ENCODE assay signal across 34 cellular contexts in genomic region chr10:112487964-112488363, GRCh38. TPM values are rescaled to one million over a fixed set of nuclear protein-coding genes. Genes with fewer than 3 reads are reported as not detected.
DNase-seq lines count a peak whose midpoint lies in the region; ATAC-seq, FAIRE-seq and TF ChIP-seq lines count a peak whose summit lies in the region.
"Had no signal": no experiment of that assay in that cellular context is flagged by ENCODE, and none has a peak within 500 bp of the region (broad histone marks: within the 10 kb centered on the region; RNA-seq: fewer than 3 reads in every experiment).

No MANE protein-coding gene starts in this region.

- H3K27me3 ChIP-seq in HCT116 (ENCODE audit: insufficient read depth, low read length) (no peaks in the 10 kb centered on the region), pancreas (no peaks in the 10 kb centered on the region)
- H3K27me3 ChIP-seq: BE2C; BLaER1; BLaER1 treated with 17β-estradiol and CSF1 and Interleukin-3, amounts not matched to agents 10 nM and 100 nM had no signal

- no peaks in the 10 kb centered on the region for H4K20me1 ChIP-seq in HCT116 (ENCODE audit: insufficient read depth)

- no peaks in the 10 kb centered on the region for H3K9me3 ChIP-seq in HCT116 (ENCODE audit: control insufficient read depth in 1 of 2, insufficient read depth in 1 of 2, low read depth in 1 of 2, low read length in 2 of 2)
- H3K9me3 ChIP-seq in mucosa of descending colon, result no peaks in the 10 kb centered on the region
- H3K9me3 ChIP-seq in pancreas, result no peaks in the 10 kb centered on the region
- H3K9me3 ChIP-seq: A549; BE2C; BLaER1; BLaER1 treated with 17β-estradiol and CSF1 and Interleukin-3, amounts not matched to agents 10 nM and 100 nM; Caco-2 had no signal

- CTCF ChIA-PET in HCT116 (lab: Charles Lee) (interaction anchor here (1.4 to 4.5 kb wide), 3 partner anchors 12 to 619 kb away, joined by 3 to 23 read pairs (median 12); no protein-coding TSS in a partner anchor), HEK293T (lab: Yijun Ruan, JAX) (no interaction called here)

- H3K4me3 ChIP-seq in HCT116 (replicated peaks in 1 of 2; ENCODE audit: low read depth in 1 of 2, low read length in 2 of 2), result no peak overlapping the region
- H3K4me3 ChIP-seq in mucosa of descending colon, result no peak overlapping the region
- H3K4me3 ChIP-seq in pancreas, result no peak overlapping the region
- H3K4me3 ChIP-seq: A549; BLaER1; BLaER1 treated with 17β-estradiol and CSF1 and Interleukin-3, amounts not matched to agents 10 nM and 100 nM had no signal

- H3K4me1 ChIP-seq in HCT116 (ENCODE audit: control insufficient read depth in 1 of 2, insufficient read depth in 2 of 2, low read length in 2 of 2) (peaks cover 93 to 99% of the 10 kb centered on the region in 2 experiments), mucosa of descending colon (ENCODE audit: low read depth) (no peaks in the 10 kb centered on the region), pancreas (no peaks in the 10 kb centered on the region)
- H3K4me1 ChIP-seq: BLaER1; BLaER1 treated with 17β-estradiol and CSF1 and Interleukin-3, amounts not matched to agents 10 nM and 100 nM had no signal

- no peak for TF ChIP-seq RAD21 in HCT116 (IDR thresholded peaks at IDR 0.05; ENCODE audit: low read depth)

- no peak for ATAC-seq in HCT116
- peak; percentile 87 for ATAC-seq in left colon
- ATAC-seq in mucosa of descending colon, result peak; percentile 76
- ATAC-seq in pancreas, result no peak
- ATAC-seq: A549; CD8-positive, alpha-beta T cell had no signal

- FAIRE-seq in pancreas (lab: Jason Lieb, UNC), result peak; percentile 63
- FAIRE-seq: A549, D721Med had no signal

- no peaks in the 10 kb centered on the region for H3K9me2 ChIP-seq in HCT116 (ENCODE audit: insufficient read depth)

- no peak for DNase-seq in HCT116 (ENCODE audit: low read depth, low spot score)
- no peak for DNase-seq in left colon
- DNase-seq in mucosa of descending colon, result no peak
- DNase-seq in pancreas, result no peak
- no peak for DNase-seq in medulla oblongata (ENCODE audit: extremely low spot score)
- no peak for DNase-seq in HEK293T (ENCODE audit: extremely low spot score)
- no peak for DNase-seq in SKM-1 (lab: John Stamatoyannopoulos, UW; ENCODE audit: unreplicated experiment)
- no peak for DNase-seq in NCI-H524 treated with DMSO at 0.1 percent for 48 hours (lab: John Stamatoyannopoulos, UW)
- DNase-seq: 8988T; ACHN; AML-193; BE2C; C1 segment of cervical spinal cord; Caco-2; Calu3; CD4-positive, alpha-beta memory T cell; CD4-positive, alpha-beta T cell; CD4-positive, CD25-positive, alpha-beta regulatory T cell; CD8-positive, alpha-beta memory T cell; CD8-positive, alpha-beta T cell; COR-L47; DMS 273 treated with DMSO at 0.1 percent for 48 hours; DMS153; DMS53; DMS79; DMS79 treated with DMSO at 0.1 percent for 48 hours; DND-41; EL had no signal

- POLR2A ChIA-PET in HCT116 (lab: Charles Lee) (interaction anchor here (4.8 to 5.3 kb wide), 2 partner anchors 20 to 37 kb away, joined by 27 to 44 read pairs; no protein-coding TSS in a partner anchor), HEK293T (lab: Yijun Ruan, JAX) (no interaction called here)

- peaks cover 81% of the 10 kb centered on the region for H3K79me2 ChIP-seq in HCT116 (ENCODE audit: insufficient read depth, low read length)

- H3K9ac ChIP-seq in HCT116 (ENCODE audit: low read length), result peak overlapping the region; percentile 4; the same call in 1 of the 2 replicates
- H3K9ac ChIP-seq: BLaER1; BLaER1 treated with 17β-estradiol and CSF1 and Interleukin-3, amounts not matched to agents 10 nM and 100 nM had no signal

- RAD21 ChIA-PET in HCT116 (lab: Charles Lee; ENCODE audit: low non-redundant PET in 1 of 2, low total read pairs in 2 of 2, uncharacterized antibody in 2 of 2, unreplicated experiment in 2 of 2), result no interaction called here

- no peak overlapping the region for H2AFZ ChIP-seq in HCT116 (ENCODE audit: low read depth, low read length, poor library complexity, severe bottlenecking)

- H3K27ac ChIP-seq in HCT116 (ENCODE audit: low read depth, low read length) (peak overlapping the region; percentile 86; the same call in 1 of the 2 replicates), pancreas (no peak overlapping the region)
- H3K27ac ChIP-seq: 22Rv1; A549; BLaER1; BLaER1 treated with 17β-estradiol and CSF1 and Interleukin-3, amounts not matched to agents 10 nM and 100 nM; C4-2B had no signal

- intact Hi-C loops in HCT116 (cut with micrococcal nuclease) (no loop called here), left colon (cut with DNase I, micrococcal nuclease) (no loop called here), mucosa of descending colon (cut with DNase I, micrococcal nuclease) (no loop called here), pancreas (cut with DNase I) (no loop called here)

- no TSS peak for BruUV-seq in HCT116 (replicated peaks; lab: Mats Ljungman, UMichigan)

- no peak for TF ChIP-seq POLR2A in HCT116 (IDR thresholded peaks at IDR 0.05; ENCODE audit: borderline replicate concordance, extremely low read depth, insufficient read depth, insufficient read length)

- H3K4me2 ChIP-seq in HCT116 (ENCODE audit: low read length), result peak overlapping the region; percentile 2; the same call in 1 of the 2 replicates
- H3K4me2 ChIP-seq: A549; BLaER1; BLaER1 treated with 17β-estradiol and CSF1 and Interleukin-3, amounts not matched to agents 10 nM and 100 nM had no signal

- H3K36me3 ChIP-seq in HCT116 (ENCODE audit: control insufficient read depth in 1 of 2, insufficient read depth in 2 of 2, low read length in 2 of 2) (no peaks in the 10 kb centered on the region), mucosa of descending colon (ENCODE audit: low read depth) (no peaks in the 10 kb centered on the region), pancreas (no peaks in the 10 kb centered on the region)
- H3K36me3 ChIP-seq: BE2C had no signal

- no peak for TF ChIP-seq CTCF in HCT116 (IDR thresholded peaks at IDR 0.05 in 2 of 3, conservative IDR thresholded peaks at IDR 0.05 in 1 of 3; ENCODE audit: borderline replicate concordance in 1 of 3, insufficient read depth in 1 of 3, low read depth in 2 of 3, low read length in 2 of 3)
- no peak for TF ChIP-seq CTCF in mucosa of descending colon (IDR thresholded peaks at IDR 0.05)
- no peak for TF ChIP-seq CTCF in pancreas (IDR thresholded peaks at IDR 0.05)

TF ChIP-seq in HCT116, 20 proteins besides CTCF, POLR2A, EP300 and RAD21 (continues in another document):
- TF ChIP-seq TCF7L2 (IDR thresholded peaks at IDR 0.05; ENCODE audit: borderline replicate concordance, extremely low read depth, insufficient read depth, insufficient read length) (no peak), EZH2phosphoT487 (IDR thresholded peaks at IDR 0.05; ENCODE audit: borderline replicate concordance) (no peak), SIN3A (IDR thresholded peaks at IDR 0.05; ENCODE audit: low read depth) (no peak), CEBPB (IDR thresholded peaks at IDR 0.05; ENCODE audit: low read depth) (no peak), CBX3 (IDR thresholded peaks at IDR 0.05; ENCODE audit: low read depth) (no peak), SRF (IDR thresholded peaks at IDR 0.05; ENCODE audit: low read depth) (no peak), EGR1 (IDR thresholded peaks at IDR 0.05; ENCODE audit: low read depth) (no peak), YY1 (IDR thresholded peaks at IDR 0.05; ENCODE audit: extremely low read depth, insufficient replicate concordance, low read depth, low read length) (no peak)

TF ChIP-seq in HEK293T, 16 proteins besides CTCF, POLR2A, EP300 and RAD21:
- TF ChIP-seq BHLHE40 (IDR thresholded peaks at IDR 0.05; ENCODE audit: borderline replicate concordance), result no peak
- TF ChIP-seq HDGF (IDR thresholded peaks at IDR 0.05; ENCODE audit: borderline replicate concordance), result no peak
- TF ChIP-seq PKNOX1 (IDR thresholded peaks at IDR 0.05), result no peak
- TF ChIP-seq FOXK2 (IDR thresholded peaks at IDR 0.05), result no peak
- TF ChIP-seq SP1 (IDR thresholded peaks at IDR 0.05), result no peak
- no peak for TF ChIP-seq FOXM1 (IDR thresholded peaks at IDR 0.05; ENCODE audit: borderline replicate concordance)
- no peak for TF ChIP-seq NFRKB (IDR thresholded peaks at IDR 0.05)
- no peak for TF ChIP-seq L3MBTL2 (conservative IDR thresholded peaks at IDR 0.05)
- TF ChIP-seq LEF1 (IDR thresholded peaks at IDR 0.05; ENCODE audit: borderline replicate concordance), result no peak
- no peak for TF ChIP-seq ZNF384 (IDR thresholded peaks at IDR 0.05)
- TF ChIP-seq ARNT (IDR thresholded peaks at IDR 0.05), result no peak
- TF ChIP-seq FOXA1 (IDR thresholded peaks at IDR 0.05), result no peak
- TF ChIP-seq TARDBP (IDR thresholded peaks at IDR 0.05), result no peak
- TF ChIP-seq ELF4 (IDR thresholded peaks at IDR 0.05), result no peak
- no peak for TF ChIP-seq SUZ12 (IDR thresholded peaks at IDR 0.05)

RNA-seq across cellular contexts. Expression of gene VTI1A, which starts 40.9 kb away (rescaled TPM):
- total RNA-seq in HCT116 (2021; ENCODE audit: unreplicated experiment), result 80.7 TPM
- polyA plus RNA-seq in HCT116 (2012), result 15.4 and 23.6 TPM in 2 replicates
- 10 to 100 TPM; 44.4 to 52.8 TPM for total RNA-seq in left colon
- total RNA-seq in mucosa of descending colon, result 10 to 100 TPM; 36.2 to 55.9 (median 44.4) TPM
- total RNA-seq in pancreas, result 10 to 100 TPM; 10.6 to 20.2 (median 13.6) TPM
- 1 to 10 TPM; 7.3 to 8.7 TPM for polyA plus RNA-seq in pancreas

RNA-seq across cellular contexts. Expression of gene ZDHHC6, which starts 41.2 kb away (rescaled TPM):
- total RNA-seq in HCT116 (2021; ENCODE audit: unreplicated experiment) (88.5 TPM), left colon (10 to 100 TPM; 31.7 to 34.0 TPM), mucosa of descending colon (10 to 100 TPM; 33.4 to 43.6 (median 42.7) TPM), pancreas (10 to 100 TPM in 4 of 6 donors, 1 to 10 TPM in 2; 8.0 to 18.8 (median 10.9) TPM)
- polyA plus RNA-seq in HCT116 (2012), result 28.5 and 41.6 TPM in 2 replicates
- polyA plus RNA-seq in pancreas, result 10 to 100 TPM; 19.2 to 39.2 TPM

Comparison
In these comparisons a context has a peak if more than half of its experiments do, and no peak if none do; other contexts are left out.
1. ATAC-seq: peak in left colon (single experiment) and mucosa of descending colon (single experiment); none in HCT116 (single experiment) and pancreas (0 of 4).